ENCODE assay signal across 15 cellular contexts in genomic region chr2:174636979-174637378, GRCh38. TPM values are rescaled to one million over a fixed set of nuclear protein-coding genes. Genes with fewer than 3 reads are reported as not detected.
DNase-seq lines count a peak whose midpoint lies in the region; ATAC-seq and TF ChIP-seq lines count a peak whose summit lies in the region.
"Had no signal": no experiment of that assay in that cellular context is flagged by ENCODE, and none has a peak within 500 bp of the region (broad histone marks: within the 10 kb centered on the region; RNA-seq: fewer than 3 reads in every experiment).

No MANE protein-coding gene starts in this region.

- no peak overlapping the region for H2AFZ ChIP-seq in GM23338
- H2AFZ ChIP-seq: neural progenitor cell had no signal

- no peak overlapping the region for H3K4me2 ChIP-seq in GM23338
- H3K4me2 ChIP-seq: neural progenitor cell had no signal

- no peaks in the 10 kb centered on the region for H3K9me2 ChIP-seq in GM23338 (ENCODE audit: insufficient read depth)

- no peak overlapping the region for H3K4me3 ChIP-seq in GM23338
- H3K4me3 ChIP-seq: left lung, neural progenitor cell, sigmoid colon had no signal

- no peak for DNase-seq in CD4-positive, alpha-beta T cell
- DNase-seq in GM23338 (ENCODE audit: low spot score) (peak; percentile 16), memory B cell (ENCODE audit: low spot score in 2 of 2) (no peak), kidney glomerular epithelial cell (lab: John Stamatoyannopoulos, UW) (no peak), GM19240 (ENCODE audit: insufficient read length, low spot score) (no peak), NCI-H1092 treated with DMSO at 0.1 percent for 48 hours (lab: John Stamatoyannopoulos, UW) (no peak)
- no peak for DNase-seq in activated CD8-positive, alpha-beta T cell treated with anti-CD3 and anti-CD28 coated beads for 36 hours
- DNase-seq: activated T-cell treated with anti-CD3 and anti-CD28 coated beads, Interleukin-2, amount 50 U/mL, for 48 hours; left lung; NCI-H1694 treated with DMSO at 0.1 percent for 48 hours; SHP77 treated with DMSO at 0.1 percent for 48 hours; sigmoid colon; WERI-Rb-1 had no signal

- no peaks in the 10 kb centered on the region for H3K4me1 ChIP-seq in GM23338 (ENCODE audit: insufficient read depth)

- H3K79me2 ChIP-seq in GM23338 (replicated peaks; ENCODE audit: insufficient read depth), result no peaks in the 10 kb centered on the region

- H3K4me1 Mint-ChIP-seq in CD4-positive, alpha-beta T cell (ENCODE audit: low read depth), result peaks cover 42% of the 10 kb centered on the region
- H3K4me1 Mint-ChIP-seq in GM23338, result peaks cover 11% of the 10 kb centered on the region
- H3K4me1 Mint-ChIP-seq in activated CD8-positive, alpha-beta T cell treated with anti-CD3 and anti-CD28 coated beads for 36 hours (ENCODE audit: low read depth), result peaks cover 41% of the 10 kb centered on the region
- peaks cover 33% of the 10 kb centered on the region for H3K4me1 Mint-ChIP-seq in memory B cell

- no peaks in the 10 kb centered on the region for H3K27me3 Mint-ChIP-seq in CD4-positive, alpha-beta T cell
- H3K27me3 Mint-ChIP-seq in GM23338 (ENCODE audit: insufficient read depth, low read depth, poor library complexity) (peaks cover 2% of the 10 kb centered on the region), memory B cell (no peaks in the 10 kb centered on the region)
- no peaks in the 10 kb centered on the region for H3K27me3 Mint-ChIP-seq in activated CD8-positive, alpha-beta T cell treated with anti-CD3 and anti-CD28 coated beads for 36 hours

- no peaks in the 10 kb centered on the region for H3K36me3 ChIP-seq in GM23338 (ENCODE audit: insufficient read depth)
- H3K36me3 ChIP-seq: left lung, neural progenitor cell, sigmoid colon, WERI-Rb-1 had no signal

- H3K4me3 Mint-ChIP-seq in CD4-positive, alpha-beta T cell, result peak overlapping the region; percentile 63
- H3K4me3 Mint-ChIP-seq in GM23338 (no peak overlapping the region), memory B cell (no peak overlapping the region)
- no peak overlapping the region for H3K4me3 Mint-ChIP-seq in activated CD8-positive, alpha-beta T cell treated with anti-CD3 and anti-CD28 coated beads for 36 hours
- H3K4me3 Mint-ChIP-seq: neural progenitor cell had no signal

- H4K20me1 ChIP-seq in GM23338 (replicated peaks; ENCODE audit: insufficient read depth), result no peaks in the 10 kb centered on the region

- no peaks in the 10 kb centered on the region for H3K9me3 ChIP-seq in CD4-positive, alpha-beta T cell (ENCODE audit: control insufficient read depth, low read length)
- H3K9me3 ChIP-seq: left lung, sigmoid colon had no signal

- CTCF ChIA-PET in CD4-positive, alpha-beta T cell (lab: Charles Lee), result interaction anchor here (0.7 to 1.5 kb wide), 5 partner anchors 14 to 51 kb away, joined by 3 to 4 read pairs (median 3); no protein-coding TSS in a partner anchor
- CTCF ChIA-PET in activated CD8-positive, alpha-beta T cell treated with anti-CD3 and anti-CD28 coated beads for 36 hours (lab: Charles Lee), result interaction anchor here (1.2 to 5.4 kb wide), 3 partner anchors 10 to 51 kb away, joined by 4 to 101 read pairs (median 7); partner anchors contain the start of gene WIPF1

- intact Hi-C loops in CD4-positive, alpha-beta T cell (cut with DNase I, micrococcal nuclease), result no loop called here
- intact Hi-C loops in activated CD8-positive, alpha-beta T cell treated with anti-CD3 and anti-CD28 coated beads for 36 hours (cut with micrococcal nuclease), result no loop called here

- H3K27ac ChIP-seq in CD4-positive, alpha-beta T cell (ENCODE audit: low read depth, low read length), result no peak overlapping the region
- H3K27ac ChIP-seq in GM23338 (ENCODE audit: low read depth), result no peak overlapping the region
- H3K27ac ChIP-seq: left lung, neural progenitor cell, sigmoid colon, WERI-Rb-1 had no signal

- peaks cover 23% of the 10 kb centered on the region for H3K36me3 Mint-ChIP-seq in CD4-positive, alpha-beta T cell (ENCODE audit: low read depth)
- no peaks in the 10 kb centered on the region for H3K36me3 Mint-ChIP-seq in GM23338 (ENCODE audit: low read depth)
- H3K36me3 Mint-ChIP-seq in activated CD8-positive, alpha-beta T cell treated with anti-CD3 and anti-CD28 coated beads for 36 hours (ENCODE audit: low read depth), result peaks cover 26% of the 10 kb centered on the region
- peaks cover 1% of the 10 kb centered on the region for H3K36me3 Mint-ChIP-seq in memory B cell

- no peaks in the 10 kb centered on the region for H3F3A ChIP-seq in GM23338 (replicated peaks; ENCODE audit: low read depth)

- TF ChIP-seq CTCF in CD4-positive, alpha-beta T cell (IDR thresholded peaks at IDR 0.05), result no peak
- TF ChIP-seq CTCF in GM23338 (conservative IDR thresholded peaks at IDR 0.05; ENCODE audit: low read depth in 2 of 2), result peak in 1 of 2 experiments; percentile 20; a peak in 1 of 4 replicates
- no peak for TF ChIP-seq CTCF in activated CD8-positive, alpha-beta T cell treated with anti-CD3 and anti-CD28 coated beads for 36 hours (IDR thresholded peaks at IDR 0.05)

- POLR2A ChIA-PET in CD4-positive, alpha-beta T cell (lab: Charles Lee), result interaction anchor here (0.9 kb wide), 2 partner anchors 34 to 43 kb away, joined by 3 read pairs; no protein-coding TSS in a partner anchor
- POLR2A ChIA-PET in activated CD8-positive, alpha-beta T cell treated with anti-CD3 and anti-CD28 coated beads for 36 hours (lab: Charles Lee), result no interaction called here

- ATAC-seq in CD4-positive, alpha-beta T cell (ENCODE audit: poor library complexity), result no peak
- ATAC-seq in GM23338 (no peak), memory B cell (ENCODE audit: low read depth) (no peak)
- ATAC-seq in activated CD8-positive, alpha-beta T cell treated with anti-CD3 and anti-CD28 coated beads for 36 hours, result no peak
- ATAC-seq: HepG2, left lung had no signal

- no peaks in the 10 kb centered on the region for H3K9me3 Mint-ChIP-seq in CD4-positive, alpha-beta T cell
- H3K9me3 Mint-ChIP-seq in GM23338 (no peaks in the 10 kb centered on the region; the same call in 2 of the 3 replicates), memory B cell (peaks cover 2% of the 10 kb centered on the region)
- H3K9me3 Mint-ChIP-seq in activated CD8-positive, alpha-beta T cell treated with anti-CD3 and anti-CD28 coated beads for 36 hours, result peaks cover 2% of the 10 kb centered on the region

- H3K27ac Mint-ChIP-seq in CD4-positive, alpha-beta T cell, result peak overlapping the region; percentile 95
- H3K27ac Mint-ChIP-seq in GM23338 (no peak overlapping the region), memory B cell (peak overlapping the region; percentile 87)
- peak overlapping the region; percentile 99 for H3K27ac Mint-ChIP-seq in activated CD8-positive, alpha-beta T cell treated with anti-CD3 and anti-CD28 coated beads for 36 hours
- H3K27ac Mint-ChIP-seq: neural progenitor cell had no signal

- no peaks in the 10 kb centered on the region for H3K27me3 ChIP-seq in CD4-positive, alpha-beta T cell (ENCODE audit: control insufficient read depth, insufficient read depth, low read length)
- no peaks in the 10 kb centered on the region for H3K27me3 ChIP-seq in GM23338 (ENCODE audit: insufficient read depth)
- H3K27me3 ChIP-seq: left lung, neural progenitor cell, sigmoid colon had no signal

RNA-seq across cellular contexts. Expression of gene WIPF1, which starts 39.4 kb away (rescaled TPM):
- total RNA-seq in CD4-positive, alpha-beta T cell, result 100 to 1,000 TPM; 237 to 264 TPM
- total RNA-seq in GM23338 (2014; rRNA removed; shearing (Covaris generic)), result 3.8 and 6.0 TPM in 2 replicates
- 3.0 and 4.8 TPM in 2 replicates for polyA plus RNA-seq in GM23338 (2016; fragmentation: Nextera tagmentation; extraction: Ambion mirVana)
- 100 to 1,000 TPM; 361 to 365 TPM for total RNA-seq in activated CD8-positive, alpha-beta T cell treated with anti-CD3 and anti-CD28 coated beads for 36 hours
- total RNA-seq: HepG2 had no signal

Comparison
In these comparisons a context has a peak if more than half of its experiments do, and no peak if none do; other contexts are left out.
1. RNA of gene WIPF1, which starts 39.4 kb away (total RNA-seq): 361 to 365 TPM in activated CD8-positive, alpha-beta T cell treated with anti-CD3 and anti-CD28 coated beads for 36 hours and 237 to 264 TPM in CD4-positive, alpha-beta T cell; 3.8 to 6.0 TPM in GM23338; every median in the first group is over 10 times any median in the second.